ENCODE assay signal across 14 cellular contexts in genomic region chr1:58090640-58091039, GRCh38.
A peak's percentile ranks its signal among the peaks of the same experiment; 100 is the strongest.
DNase-seq lines count a peak whose midpoint lies in the region; ATAC-seq and TF ChIP-seq lines count a peak whose summit lies in the region.
"Had no signal": no experiment of that assay in that cellular context is flagged by ENCODE, and none has a peak within 500 bp of the region (broad histone marks: within the 10 kb centered on the region; RNA-seq: fewer than 3 reads in every experiment).

No MANE protein-coding gene starts in this region.

- H3K4me3 Mint-ChIP-seq in GM23338 (no peak overlapping the region), nephron progenitor cell (peak overlapping the region; percentile 2)
- H3K4me3 Mint-ChIP-seq: CD4-positive, alpha-beta T cell; IgD-negative memory B cell had no signal

- no peak for DNase-seq in GM23338 (ENCODE audit: low spot score)
- DNase-seq in nephron progenitor cell: no peak
- DNase-seq in left lung: no peak
- DNase-seq in LoVo (ENCODE audit: low spot score): no peak
- no peak for DNase-seq in NOMO-1 treated with DMSO at 0.1 percent for 48 hours (lab: John Stamatoyannopoulos, UW; ENCODE audit: unreplicated experiment)
- DNase-seq: ACHN; AML-193; CD4-positive, alpha-beta T cell; GOT3 had no signal

- H3K27ac ChIP-seq in GM23338 (ENCODE audit: low read depth) (no peak overlapping the region), left lung (no peak overlapping the region)
- H3K27ac ChIP-seq: C4-2B had no signal

- H2AFZ ChIP-seq in GM23338 (no peak overlapping the region), Loucy (ENCODE audit: low read length) (no peak overlapping the region)

- ATAC-seq in GM23338: no peak
- no peak for ATAC-seq in left lung

- H3K9me3 Mint-ChIP-seq in GM23338 (no peaks in the 10 kb centered on the region), nephron progenitor cell (no peaks in the 10 kb centered on the region)
- H3K9me3 Mint-ChIP-seq: CD4-positive, alpha-beta T cell; IgD-negative memory B cell had no signal

- no peaks in the 10 kb centered on the region for H3K27me3 ChIP-seq in GM23338 (ENCODE audit: insufficient read depth)
- H3K27me3 ChIP-seq in Loucy (ENCODE audit: insufficient read depth, low read length, poor library complexity, severe bottlenecking): no peaks in the 10 kb centered on the region
- H3K27me3 ChIP-seq in left lung: no peaks in the 10 kb centered on the region

- H3K4me1 ChIP-seq in GM23338 (ENCODE audit: insufficient read depth) (peaks cover 43% of the 10 kb centered on the region), Loucy (ENCODE audit: insufficient read depth, low read length, poor library complexity, severe bottlenecking) (peaks cover 22% of the 10 kb centered on the region), left lung (no peaks in the 10 kb centered on the region)
- H3K4me1 ChIP-seq: Caco-2, HAP-1 had no signal

- H3K36me3 ChIP-seq in GM23338 (ENCODE audit: insufficient read depth): no peaks in the 10 kb centered on the region
- no peaks in the 10 kb centered on the region for H3K36me3 ChIP-seq in Loucy (ENCODE audit: insufficient read depth, low read length)
- H3K36me3 ChIP-seq in left lung: no peaks in the 10 kb centered on the region
- H3K36me3 ChIP-seq: HAP-1 had no signal

- peak overlapping the region; percentile 15; the same call in 1 of the 2 replicates for H3K4me2 ChIP-seq in GM23338
- H3K4me2 ChIP-seq in Loucy (ENCODE audit: low read depth, low read length, poor library complexity, severe bottlenecking): peak overlapping the region; percentile 19

- H3K9me2 ChIP-seq in GM23338 (ENCODE audit: insufficient read depth) (no peaks in the 10 kb centered on the region), Loucy (replicated peaks; ENCODE audit: low read depth, low read length) (no peaks in the 10 kb centered on the region)

- H3K79me2 ChIP-seq in GM23338 (replicated peaks; ENCODE audit: insufficient read depth) (no peaks in the 10 kb centered on the region), Loucy (ENCODE audit: insufficient read depth, low read length) (no peaks in the 10 kb centered on the region)

- 0 out of 2 replicates have a peak, but pooled peaks cover 3% of the 10 kb centered on the region for H3F3A ChIP-seq in GM23338 (replicated peaks; ENCODE audit: low read depth)
- no peaks in the 10 kb centered on the region for H3F3A ChIP-seq in Loucy (ENCODE audit: low read depth)

- H3K27me3 Mint-ChIP-seq in GM23338 (ENCODE audit: insufficient read depth, low read depth, poor library complexity): peaks cover 2% of the 10 kb centered on the region
- H3K27me3 Mint-ChIP-seq in nephron progenitor cell (ENCODE audit: low read depth, poor library complexity): peaks cover 4% of the 10 kb centered on the region
- H3K27me3 Mint-ChIP-seq: IgD-negative memory B cell had no signal

- H3K4me3 ChIP-seq in GM23338 (no peak overlapping the region), Loucy (ENCODE audit: low read length, poor library complexity, severe bottlenecking) (no peak overlapping the region), left lung (no peak overlapping the region)
- H3K4me3 ChIP-seq: HAP-1 had no signal

- H3K4me1 Mint-ChIP-seq in GM23338 (peaks cover 43% of the 10 kb centered on the region), nephron progenitor cell (peaks cover 45% of the 10 kb centered on the region)
- H3K4me1 Mint-ChIP-seq: IgD-negative memory B cell had no signal

- intact Hi-C loops in left lung (cut with DNase I): no loop called here

- H3K36me3 Mint-ChIP-seq in GM23338 (ENCODE audit: low read depth) (no peaks in the 10 kb centered on the region), nephron progenitor cell (ENCODE audit: low read depth) (no peaks in the 10 kb centered on the region)
- H3K36me3 Mint-ChIP-seq: IgD-negative memory B cell had no signal

- no peak overlapping the region for H3K27ac Mint-ChIP-seq in GM23338
- peak overlapping the region; percentile 82 for H3K27ac Mint-ChIP-seq in nephron progenitor cell
- H3K27ac Mint-ChIP-seq: CD4-positive, alpha-beta T cell; IgD-negative memory B cell had no signal

- no peaks in the 10 kb centered on the region for H3K9me3 ChIP-seq in Loucy (ENCODE audit: insufficient read depth, low read depth, low read length)
- H3K9me3 ChIP-seq in left lung: no peaks in the 10 kb centered on the region
- H3K9me3 ChIP-seq: Caco-2, HAP-1 had no signal

- no peaks in the 10 kb centered on the region for H4K20me1 ChIP-seq in GM23338 (replicated peaks; ENCODE audit: insufficient read depth)
- no peaks in the 10 kb centered on the region for H4K20me1 ChIP-seq in Loucy (ENCODE audit: insufficient read depth, low read length, poor library complexity, severe bottlenecking)

- peak overlapping the region; percentile 13 for H3K9ac ChIP-seq in Loucy (ENCODE audit: low read depth, low read length, poor library complexity, severe bottlenecking)

- TF ChIP-seq CTCF in GM23338 (conservative IDR thresholded peaks at IDR 0.05; ENCODE audit: low read depth in 2 of 2) (no peak), Loucy (conservative IDR thresholded peaks at IDR 0.05; ENCODE audit: low read length) (no peak), nephron progenitor cell (IDR thresholded peaks at IDR 0.05) (no peak), left lung (IDR thresholded peaks at IDR 0.05) (no peak)

TF ChIP-seq in GM23338, 12 proteins besides CTCF, POLR2A, EP300 and RAD21:
- no peak for TF ChIP-seq EZH2phosphoT487 (IDR thresholded peaks at IDR 0.05; ENCODE audit: unreplicated experiment)
- no peak for TF ChIP-seq ZNF331 (CRISPR knock-in tag; IDR thresholded peaks at IDR 0.05; ENCODE audit: low read depth)
